ENCODE assay signal across 1 cellular context in the genomic region with DNA sequence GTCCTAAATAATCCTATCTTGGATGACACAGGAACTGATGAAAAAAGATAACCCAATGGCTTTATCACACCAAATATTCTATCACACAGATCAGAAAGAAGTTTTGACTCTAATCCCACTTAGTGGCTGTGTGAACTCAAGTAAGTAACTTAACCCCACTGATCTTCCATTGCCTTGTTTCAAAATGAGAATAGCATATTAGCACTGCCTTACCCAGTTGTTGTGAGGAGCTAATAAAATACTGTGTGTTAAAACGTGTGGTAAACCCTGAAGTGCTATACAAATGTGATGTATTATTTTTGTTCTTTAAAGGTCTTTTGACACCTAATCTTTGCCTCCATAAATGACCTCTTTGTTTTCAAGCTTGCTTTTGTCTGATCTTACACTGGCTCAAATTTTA.
TF ChIP-seq lines count a peak whose summit lies in the region.

No MANE protein-coding gene starts in this region.

TF ChIP-seq in WTC11, 78 proteins besides CTCF, POLR2A, EP300 and RAD21 (continued from another document):
- TF ChIP-seq, protein P1, sequence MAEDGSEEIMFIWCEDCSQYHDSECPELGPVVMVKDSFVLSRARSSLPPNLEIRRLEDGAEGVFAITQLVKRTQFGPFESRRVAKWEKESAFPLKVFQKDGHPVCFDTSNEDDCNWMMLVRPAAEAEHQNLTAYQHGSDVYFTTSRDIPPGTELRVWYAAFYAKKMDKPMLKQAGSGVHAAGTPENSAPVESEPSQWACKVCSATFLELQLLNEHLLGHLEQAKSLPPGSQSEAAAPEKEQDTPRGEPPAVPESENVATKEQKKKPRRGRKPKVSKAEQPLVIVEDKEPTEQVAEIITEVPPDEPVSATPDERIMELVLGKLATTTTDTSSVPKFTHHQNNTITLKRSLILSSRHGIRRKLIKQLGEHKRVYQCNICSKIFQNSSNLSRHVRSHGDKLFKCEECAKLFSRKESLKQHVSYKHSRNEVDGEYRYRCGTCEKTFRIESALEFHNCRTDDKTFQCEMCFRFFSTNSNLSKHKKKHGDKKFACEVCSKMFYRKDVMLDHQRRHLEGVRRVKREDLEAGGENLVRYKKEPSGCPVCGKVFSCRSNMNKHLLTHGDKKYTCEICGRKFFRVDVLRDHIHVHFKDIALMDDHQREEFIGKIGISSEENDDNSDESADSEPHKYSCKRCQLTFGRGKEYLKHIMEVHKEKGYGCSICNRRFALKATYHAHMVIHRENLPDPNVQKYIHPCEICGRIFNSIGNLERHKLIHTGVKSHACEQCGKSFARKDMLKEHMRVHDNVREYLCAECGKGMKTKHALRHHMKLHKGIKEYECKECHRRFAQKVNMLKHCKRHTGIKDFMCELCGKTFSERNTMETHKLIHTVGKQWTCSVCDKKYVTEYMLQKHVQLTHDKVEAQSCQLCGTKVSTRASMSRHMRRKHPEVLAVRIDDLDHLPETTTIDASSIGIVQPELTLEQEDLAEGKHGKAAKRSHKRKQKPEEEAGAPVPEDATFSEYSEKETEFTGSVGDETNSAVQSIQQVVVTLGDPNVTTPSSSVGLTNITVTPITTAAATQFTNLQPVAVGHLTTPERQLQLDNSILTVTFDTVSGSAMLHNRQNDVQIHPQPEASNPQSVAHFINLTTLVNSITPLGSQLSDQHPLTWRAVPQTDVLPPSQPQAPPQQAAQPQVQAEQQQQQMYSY (CRISPR knock-in tag; IDR thresholded peaks at IDR 0.05): no peak
